14 cellular contexts compared by ENCODE assay signal in genomic region chr14:38089123-38089522, GRCh38.
DNase-seq lines count a peak whose midpoint lies in the region; ATAC-seq and TF ChIP-seq lines count a peak whose summit lies in the region.
"Had no signal": no experiment of that assay in that cellular context is flagged by ENCODE, and none has a peak within 500 bp of the region (broad histone marks: within the 10 kb centered on the region; RNA-seq: fewer than 3 reads in every experiment).

No MANE protein-coding gene starts in this region.

- H3K4me2 ChIP-seq in BLaER1: peak overlapping the region; percentile 49

- TF ChIP-seq EP300 in ovary (IDR thresholded peaks at IDR 0.05): no peak

- no peak overlapping the region for H3K9ac ChIP-seq in BLaER1
- H3K9ac ChIP-seq in adipocyte (ENCODE audit: low read length): peak overlapping the region; percentile 32

- H3K9me3 ChIP-seq in BLaER1 (peaks cover 19% of the 10 kb centered on the region), adipocyte (ENCODE audit: control insufficient read depth, low read length) (peaks cover 16% of the 10 kb centered on the region), ovary (no peaks in the 10 kb centered on the region)
- H3K9me3 ChIP-seq: prostate gland, thyroid gland had no signal

- H3K36me3 ChIP-seq in BLaER1: no peaks in the 10 kb centered on the region
- no peaks in the 10 kb centered on the region for H3K36me3 ChIP-seq in adipocyte (ENCODE audit: control insufficient read depth, insufficient read depth, low read length, severe bottlenecking)
- H3K36me3 ChIP-seq in ovary: no peaks in the 10 kb centered on the region
- H3K36me3 ChIP-seq: prostate gland, thyroid gland had no signal

- H3K27me3 Mint-ChIP-seq in IgD-negative memory B cell: no peaks in the 10 kb centered on the region
- no peaks in the 10 kb centered on the region for H3K27me3 Mint-ChIP-seq in naive thymus-derived CD8-positive, alpha-beta T cell

- no peak overlapping the region for H3K27ac ChIP-seq in BLaER1
- no peak overlapping the region for H3K27ac ChIP-seq in ovary
- H3K27ac ChIP-seq: body of pancreas, prostate gland, thyroid gland had no signal

- H4K20me1 ChIP-seq in BLaER1: no peaks in the 10 kb centered on the region

- WGBS in ovary, 3 donors: 18 to 36% (median 18%) methylated on average over 3 of the region's 3 CpGs

- ATAC-seq in naive thymus-derived CD8-positive, alpha-beta T cell: no peak
- ATAC-seq: body of pancreas had no signal

- H3K4me1 Mint-ChIP-seq in IgD-negative memory B cell: no peaks in the 10 kb centered on the region
- H3K4me1 Mint-ChIP-seq in naive thymus-derived CD8-positive, alpha-beta T cell: peaks cover 20 to 45% (median 30%) of the 10 kb centered on the region in 4 donors
- H3K4me1 Mint-ChIP-seq: mesothelial cell of epicardium had no signal

- TF ChIP-seq CTCF in ovary (IDR thresholded peaks at IDR 0.05): no peak

- no peaks in the 10 kb centered on the region for H3K27me3 ChIP-seq in BLaER1
- no peaks in the 10 kb centered on the region for H3K27me3 ChIP-seq in adipocyte (replicated peaks; ENCODE audit: control insufficient read depth, insufficient read depth, low read length)
- no peaks in the 10 kb centered on the region for H3K27me3 ChIP-seq in ovary
- H3K27me3 ChIP-seq: body of pancreas, thyroid gland had no signal

- peak overlapping the region in 1 of 3 donors; percentile 28 for H3K27ac Mint-ChIP-seq in IgD-negative memory B cell
- H3K27ac Mint-ChIP-seq in naive thymus-derived CD8-positive, alpha-beta T cell: peak overlapping the region; percentile 41 to 91 (median 88)
- H3K27ac Mint-ChIP-seq: mesothelial cell of epicardium had no signal

- POLR2A ChIA-PET in naive thymus-derived CD8-positive, alpha-beta T cell (lab: Charles Lee): interaction anchor here (1.5 kb wide), 1 partner anchor 10 kb away, joined by 8 read pairs; no protein-coding TSS in a partner anchor

- peaks cover 7 to 29% (median 16%) of the 10 kb centered on the region in 3 donors for H3K9me3 Mint-ChIP-seq in IgD-negative memory B cell
- peaks cover 8 to 39% (median 22%) of the 10 kb centered on the region in 9 donors for H3K9me3 Mint-ChIP-seq in naive thymus-derived CD8-positive, alpha-beta T cell

- H3K4me3 ChIP-seq in BLaER1 (peak overlapping the region; percentile 35; the same call in 1 of the 2 replicates), adipocyte (ENCODE audit: low read length) (peak overlapping the region; percentile 73), ovary (no peak overlapping the region)
- H3K4me3 ChIP-seq: body of pancreas, prostate gland, thyroid gland had no signal

- peak overlapping the region in 3 of 4 donors; percentile 26 to 76 (median 55) for H3K4me3 Mint-ChIP-seq in IgD-negative memory B cell
- peak overlapping the region; percentile 63 to 82 (median 76) for H3K4me3 Mint-ChIP-seq in naive thymus-derived CD8-positive, alpha-beta T cell
- H3K4me3 Mint-ChIP-seq: mesothelial cell of epicardium had no signal

- TF ChIP-seq POLR2A in ovary (IDR thresholded peaks at IDR 0.05): no peak

- intact Hi-C loops in ovary (cut with DNase I): no loop called here

- no peaks in the 10 kb centered on the region for H3K36me3 Mint-ChIP-seq in IgD-negative memory B cell
- H3K36me3 Mint-ChIP-seq in naive thymus-derived CD8-positive, alpha-beta T cell: peaks cover 3 to 29% (median 26%) of the 10 kb centered on the region in 3 donors

- H3K4me1 ChIP-seq in BLaER1: no peaks in the 10 kb centered on the region
- no peaks in the 10 kb centered on the region for H3K4me1 ChIP-seq in adipocyte (ENCODE audit: control insufficient read depth, insufficient read depth, low read length)
- no peaks in the 10 kb centered on the region for H3K4me1 ChIP-seq in ovary (ENCODE audit: insufficient read depth)
- H3K4me1 ChIP-seq: body of pancreas, prostate gland, thyroid gland had no signal

- DNase-seq in adipocyte (ENCODE audit: low read depth) (no peak), T-helper 1 cell (no peak), NCI-H2171 (lab: John Stamatoyannopoulos, UW) (no peak), ovary (no peak), NCI-H128 (lab: John Stamatoyannopoulos, UW; ENCODE audit: unreplicated experiment) (no peak)
- no peak for DNase-seq in naive thymus-derived CD8-positive, alpha-beta T cell
- DNase-seq: body of pancreas, NCI-H1417 treated with DMSO at 0.1 percent for 48 hours, NCI-H526, thyroid gland had no signal
